8 cellular contexts compared by ENCODE assay signal in the genomic region with DNA sequence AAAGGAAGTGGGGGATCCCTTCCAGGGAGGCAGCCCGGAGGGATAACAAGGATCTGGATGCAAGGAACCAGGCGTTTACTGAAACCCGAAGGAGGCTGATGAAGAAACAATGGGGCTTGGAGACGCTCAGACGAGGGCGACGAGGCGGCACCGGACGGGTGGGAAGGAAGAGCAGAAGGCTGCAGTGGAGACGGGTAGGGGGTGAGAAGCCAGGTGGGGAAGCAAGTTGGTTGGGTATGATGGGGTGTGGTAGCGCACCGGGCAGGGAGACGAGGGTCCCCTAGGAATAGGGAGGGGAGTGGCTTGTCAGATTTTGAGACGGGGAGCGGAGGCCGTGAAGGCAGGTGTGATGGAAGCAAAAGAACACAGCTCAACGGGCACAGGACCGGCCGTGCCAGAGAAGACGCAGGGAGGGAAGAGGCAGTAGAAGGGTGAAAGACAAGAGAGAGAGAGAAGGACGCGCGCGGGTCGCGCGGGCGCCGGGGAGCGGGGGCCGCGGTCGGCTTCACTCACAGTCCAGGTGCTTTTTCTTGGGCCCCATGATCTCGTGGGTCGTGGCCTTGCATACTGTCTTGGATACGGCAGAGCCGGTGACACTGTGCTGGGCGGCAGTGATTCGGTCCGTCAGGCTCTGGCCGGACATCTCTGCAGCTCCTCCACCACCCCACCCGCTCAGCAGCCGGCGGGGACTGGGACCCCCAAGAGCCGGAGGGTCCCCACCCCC. TPM values are rescaled to one million over a fixed set of nuclear protein-coding genes. Genes with fewer than 3 reads are reported as not detected.
DNase-seq lines count a peak whose midpoint lies in the region; ATAC-seq and TF ChIP-seq lines count a peak whose summit lies in the region.

No MANE protein-coding gene starts in this region.

- H3K4me3 ChIP-seq in BE2C (ENCODE audit: low read depth, low read length): peak overlapping the region; percentile 95

- H3K4me1 Mint-ChIP-seq in activated naive CD8-positive, alpha-beta T cell treated with anti-CD3 and anti-CD28 coated beads, Interleukin-2, amount 50 U/mL, for 24 hours: peaks cover 35% of the 10 kb centered on the region
- H3K4me1 Mint-ChIP-seq in progenitor cell of endocrine pancreas (ENCODE audit: low read depth): peaks cover 32% of the 10 kb centered on the region

- peak overlapping the region; percentile 97 for H3K27ac ChIP-seq in RWPE1

- DNase-seq in BE2C (peak; percentile 38), RWPE1 (ENCODE audit: low spot score) (no peak), left ventricle myocardium superior (peak; percentile 59), progenitor cell of endocrine pancreas (ENCODE audit: low spot score, unreplicated experiment) (peak; percentile 15), COLO829 (ENCODE audit: low spot score) (no peak)
- peak; percentile 54 for DNase-seq in activated naive CD8-positive, alpha-beta T cell treated with anti-CD3 and anti-CD28 coated beads, Interleukin-2, amount 50 U/mL, for 24 hours

- no peaks in the 10 kb centered on the region for H3K27me3 Mint-ChIP-seq in activated naive CD8-positive, alpha-beta T cell treated with anti-CD3 and anti-CD28 coated beads, Interleukin-2, amount 50 U/mL, for 24 hours
- H3K27me3 Mint-ChIP-seq in progenitor cell of endocrine pancreas: no peaks in the 10 kb centered on the region

- H3K9me3 Mint-ChIP-seq in activated naive CD8-positive, alpha-beta T cell treated with anti-CD3 and anti-CD28 coated beads, Interleukin-2, amount 50 U/mL, for 24 hours: no peaks in the 10 kb centered on the region
- H3K9me3 Mint-ChIP-seq in progenitor cell of endocrine pancreas (ENCODE audit: low read depth): no peaks in the 10 kb centered on the region

- POLR2A ChIA-PET in RWPE1 (lab: Yijun Ruan, JAX; ENCODE audit: low non-redundant PET): interaction anchor here (1.6 kb wide), 1 partner anchor 92 kb away, joined by 4 read pairs; no protein-coding TSS in a partner anchor

- peak overlapping the region; percentile 100 for H3K4me3 Mint-ChIP-seq in activated naive CD8-positive, alpha-beta T cell treated with anti-CD3 and anti-CD28 coated beads, Interleukin-2, amount 50 U/mL, for 24 hours
- H3K4me3 Mint-ChIP-seq in progenitor cell of endocrine pancreas (ENCODE audit: low read depth): peak overlapping the region; percentile 100

- TF ChIP-seq CTCF in BE2C (IDR thresholded peaks at IDR 0.05; ENCODE audit: low read depth, low read length): no peak
- no peak for TF ChIP-seq CTCF in RWPE1 (conservative IDR thresholded peaks at IDR 0.05; ENCODE audit: low read depth)
- TF ChIP-seq CTCF in progenitor cell of endocrine pancreas (IDR thresholded peaks at IDR 0.05; ENCODE audit: unreplicated experiment): no peak

- intact Hi-C loops in left ventricle myocardium superior (cut with micrococcal nuclease): no loop called here

- no peaks in the 10 kb centered on the region for H3K27me3 ChIP-seq in BE2C

- H3K36me3 Mint-ChIP-seq in activated naive CD8-positive, alpha-beta T cell treated with anti-CD3 and anti-CD28 coated beads, Interleukin-2, amount 50 U/mL, for 24 hours (ENCODE audit: low read depth): peaks cover 20% of the 10 kb centered on the region
- no peaks in the 10 kb centered on the region for H3K36me3 Mint-ChIP-seq in progenitor cell of endocrine pancreas (ENCODE audit: insufficient read depth)

- peak overlapping the region; percentile 98 for H3K27ac Mint-ChIP-seq in activated naive CD8-positive, alpha-beta T cell treated with anti-CD3 and anti-CD28 coated beads, Interleukin-2, amount 50 U/mL, for 24 hours
- H3K27ac Mint-ChIP-seq in progenitor cell of endocrine pancreas: peak overlapping the region; percentile 99

- no peaks in the 10 kb centered on the region for H3K36me3 ChIP-seq in BE2C

- CTCF ChIA-PET in RWPE1 (lab: Yijun Ruan, JAX): interaction anchor here (1.2 to 1.6 kb wide), 3 partner anchors 27 to 214 kb away, joined by 5 to 6 read pairs (median 6); partner anchors contain the start of gene CCDC83

- H3K9me3 ChIP-seq in BE2C: no peaks in the 10 kb centered on the region

- H3K4me1 ChIP-seq in BE2C: peaks cover 15% of the 10 kb centered on the region

- ATAC-seq in GM19023 (IDR thresholded peaks at IDR 0.05; ENCODE audit: unreplicated experiment): peak; percentile 12
- ATAC-seq in HG03159 (IDR thresholded peaks at IDR 0.05; ENCODE audit: unreplicated experiment): peak; percentile 15
- peak; percentile 13 for ATAC-seq in activated naive CD8-positive, alpha-beta T cell treated with anti-CD3 and anti-CD28 coated beads, Interleukin-2, amount 50 U/mL, for 24 hours
- ATAC-seq in left ventricle myocardium superior: peak; percentile 17

RNA-seq across cellular contexts. Expression of gene PICALM, which starts 0.6 kb away (rescaled TPM):
- 59.3 TPM for polyA plus RNA-seq in BE2C (2012; ENCODE audit: insufficient read depth, insufficient read length, low read depth)
- total RNA-seq in left ventricle myocardium superior (122 TPM), progenitor cell of endocrine pancreas (129 and 133 TPM in 2 replicates)

Comparison
In these comparisons a context has a peak if more than half of its experiments do, and no peak if none do; other contexts are left out.
1. DNase-seq: peak in BE2C (single experiment), activated naive CD8-positive, alpha-beta T cell treated with anti-CD3 and anti-CD28 coated beads, Interleukin-2, amount 50 U/mL, for 24 hours (single experiment), left ventricle myocardium superior (single experiment) and progenitor cell of endocrine pancreas (single experiment); none in RWPE1 (single experiment) and COLO829 (single experiment).
2. Peak in every context shown above with its lines, with median percentiles within 50 percentile points of each other: ATAC-seq.